In genomic region chr16:72961115-72961832, GRCh38 we compare ENCODE assay signal across 10 cellular contexts.
DNase-seq lines count a peak whose midpoint lies in the region; ATAC-seq and TF ChIP-seq lines count a peak whose summit lies in the region.
"Had no signal": no experiment of that assay in that cellular context is flagged by ENCODE, and none has a peak within 500 bp of the region (broad histone marks: within the 10 kb centered on the region; RNA-seq: fewer than 3 reads in every experiment).

No MANE protein-coding gene starts in this region.

- no peak for ATAC-seq in HG02852 (IDR thresholded peaks at IDR 0.05; ENCODE audit: unreplicated experiment)
- ATAC-seq: activated naive CD4-positive, alpha-beta T cell treated with anti-CD3 and anti-CD28 coated beads, Interleukin-2, amount 50 U/mL, for 72 hours had no signal

- H3K27ac ChIP-seq in WERI-Rb-1 = peak overlapping the region; percentile 62
- no peak overlapping the region for H3K27ac ChIP-seq in liver (ENCODE audit: low read depth in 1 of 2, low read length in 2 of 2)
- H3K27ac ChIP-seq: neutrophil had no signal

- H3K27me3 ChIP-seq in WERI-Rb-1 (ENCODE audit: insufficient read depth, low read depth, severe bottlenecking) (no peaks in the 10 kb centered on the region), liver (ENCODE audit: control insufficient read depth in 4 of 4, insufficient read depth in 4 of 4, low read length in 3 of 4) (no peaks in the 10 kb centered on the region)
- H3K27me3 ChIP-seq: neutrophil had no signal

- peak; percentile 22 for DNase-seq in Ammon's horn (ENCODE audit: low spot score)
- DNase-seq in NCI-H1092 (lab: John Stamatoyannopoulos, UW) = peak; percentile 89
- peak; percentile 80 for DNase-seq in WERI-Rb-1
- no peak for DNase-seq in GF-D8 (lab: John Stamatoyannopoulos, UW)
- DNase-seq in SIG-M5 treated with dmso at 0.1 percent for 504 hours (lab: John Stamatoyannopoulos, UW; ENCODE audit: unreplicated experiment) = no peak
- DNase-seq in HK-2 (ENCODE audit: unreplicated experiment) = no peak

- H3K4me3 ChIP-seq in WERI-Rb-1 (ENCODE audit: low read depth, low read length) = peak overlapping the region; percentile 13; the same call in 1 of the 2 replicates
- no peak overlapping the region for H3K4me3 ChIP-seq in liver (ENCODE audit: low read depth in 1 of 3, low read length in 3 of 3)

- no peak overlapping the region for H3K9ac ChIP-seq in liver (ENCODE audit: low read depth in 1 of 2, low read length in 2 of 2)

- H3K9me3 ChIP-seq in WERI-Rb-1 (ENCODE audit: severe bottlenecking) = no peaks in the 10 kb centered on the region
- H3K9me3 ChIP-seq in liver (ENCODE audit: control insufficient read depth in 4 of 4, low read length in 3 of 4) = no peaks in the 10 kb centered on the region
- H3K9me3 ChIP-seq: neutrophil had no signal

- 0 out of 2 replicates have a peak, but pooled peaks have one; percentile 18 for TF ChIP-seq CTCF in WERI-Rb-1 (IDR thresholded peaks at IDR 0.05; ENCODE audit: low read depth, low read length)
- TF ChIP-seq CTCF in liver (IDR thresholded peaks at IDR 0.05; ENCODE audit: low read depth, low read length, missing input control) = peak; percentile 35

- peak; percentile 68 to 76 for TF ChIP-seq RAD21 in liver (IDR thresholded peaks at IDR 0.05)

- peaks cover 0 to 11% (median 2%) of the 10 kb centered on the region in 4 donors for H3K4me1 ChIP-seq in liver (ENCODE audit: control insufficient read depth in 4 of 4, insufficient read depth in 4 of 4, low read length in 3 of 4)

- H3K36me3 ChIP-seq in WERI-Rb-1 = peaks cover 28% of the 10 kb centered on the region
- H3K36me3 ChIP-seq in liver (ENCODE audit: control insufficient read depth in 4 of 4, insufficient read depth in 3 of 4, low read depth in 1 of 4, low read length in 3 of 4) = peaks cover 0 to 14% (median 5%) of the 10 kb centered on the region in 4 donors
- H3K36me3 ChIP-seq: neutrophil had no signal

- 93% methylated on average over 20 of the region's 20 CpGs for WGBS in liver

TF ChIP-seq in liver, 16 proteins besides CTCF, POLR2A, EP300 and RAD21:
- no peak for TF ChIP-seq HNF4G (IDR thresholded peaks at IDR 0.05)
- no peak for TF ChIP-seq HNF4A (conservative IDR thresholded peaks at IDR 0.05)
- TF ChIP-seq FOXA2 (IDR thresholded peaks at IDR 0.05) = no peak
- TF ChIP-seq REST (IDR thresholded peaks at IDR 0.05) = no peak
- TF ChIP-seq TAF1 (conservative IDR thresholded peaks at IDR 0.05) = no peak
- no peak for TF ChIP-seq SP1 (IDR thresholded peaks at IDR 0.05)

Comparison
In these comparisons a context has a peak if more than half of its experiments do, and no peak if none do; other contexts are left out.
1. DNase-seq: peak in Ammon's horn (single experiment), NCI-H1092 (single experiment) and WERI-Rb-1 (single experiment); none in GF-D8 (single experiment), SIG-M5 treated with dmso at 0.1 percent for 504 hours (single experiment) and HK-2 (single experiment).